Comparison of ENCODE assay signal across 10 cellular contexts in the genomic region with DNA sequence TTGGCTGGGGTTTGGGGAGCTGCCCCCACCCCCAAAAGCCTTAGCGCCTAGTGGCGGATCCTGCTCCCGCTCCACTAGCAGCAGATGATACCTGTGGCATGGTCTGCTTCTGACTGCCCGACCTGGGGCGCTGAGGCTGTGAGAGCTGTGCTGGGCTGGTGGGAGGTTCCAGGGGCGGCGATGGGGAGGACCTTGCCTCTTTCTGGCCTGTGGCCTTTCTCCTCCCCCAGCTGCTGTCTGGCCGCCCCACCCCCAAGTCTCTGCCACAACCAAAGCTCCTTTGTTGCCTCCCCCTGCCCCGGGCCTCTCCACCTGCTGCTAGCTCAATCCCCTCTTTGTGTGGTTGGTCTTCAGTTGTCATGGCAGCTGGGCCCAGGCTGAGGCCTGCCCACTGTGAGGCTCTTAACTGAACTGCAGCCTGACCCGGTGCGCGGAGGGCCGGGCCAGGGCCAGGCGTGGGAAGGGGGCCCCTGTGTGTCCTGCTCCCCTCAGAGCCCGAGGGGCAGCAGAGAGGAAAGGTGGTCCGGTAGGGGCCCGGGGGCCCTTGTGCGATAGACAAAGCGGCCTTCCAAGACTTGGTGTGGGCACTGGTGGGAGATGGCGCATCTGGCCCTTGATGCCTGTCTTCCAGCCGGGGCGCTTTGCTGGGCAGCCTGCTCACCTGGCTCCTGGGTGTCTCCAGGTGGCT. TPM values are rescaled to one million over a fixed set of nuclear protein-coding genes. Genes with fewer than 3 reads are reported as not detected.
DNase-seq lines count a peak whose midpoint lies in the region; ATAC-seq and TF ChIP-seq lines count a peak whose summit lies in the region.
"Had no signal": no experiment of that assay in that cellular context is flagged by ENCODE, and none has a peak within 500 bp of the region (broad histone marks: within the 10 kb centered on the region; RNA-seq: fewer than 3 reads in every experiment).

No MANE protein-coding gene starts in this region.

- 20 to 64% methylated on average over 22 of the region's 22 CpGs for WGBS in sigmoid colon, 2 donors

- H3K4me1 ChIP-seq in OCI-LY1 (ENCODE audit: insufficient read depth, low read length, severe bottlenecking), result peaks cover 50% of the 10 kb centered on the region
- H3K4me1 ChIP-seq in sigmoid colon, result peaks cover 0 to 58% (median 34%) of the 10 kb centered on the region in 4 donors

- H3K27ac ChIP-seq in OCI-LY1 (ENCODE audit: low read depth, low read length, poor library complexity, severe bottlenecking) (peak overlapping the region; percentile 70), sigmoid colon (peak overlapping the region; percentile 37 to 56 (median 50))

- H4K20me1 ChIP-seq in OCI-LY1 (ENCODE audit: insufficient read depth, low read length), result no peaks in the 10 kb centered on the region

- DNase-seq in LNCaP clone FGC (ENCODE audit: low read depth) (no peak), iPS DF 19.7 (ENCODE audit: low read depth, low spot score) (peak; percentile 95), sigmoid colon (peak; percentile 83), mesenteric fat pad (ENCODE audit: low spot score) (no peak)
- DNase-seq: central memory CD4-positive, alpha-beta T cell; stimulated activated naive CD8-positive, alpha-beta T cell treated with anti-CD3 and anti-CD28 coated beads, Interleukin-15, Interleukin-2, amounts not matched to agents 100 U/mL and 50 U/mL, for 24 hours had no signal

- no peak for ATAC-seq in GM18858 (IDR thresholded peaks at IDR 0.05; ENCODE audit: unreplicated experiment)
- ATAC-seq in HG02759 (IDR thresholded peaks at IDR 0.05; ENCODE audit: unreplicated experiment), result no peak
- no peak for ATAC-seq in HG02763 (IDR thresholded peaks at IDR 0.05; ENCODE audit: unreplicated experiment)
- ATAC-seq: stimulated activated naive CD8-positive, alpha-beta T cell treated with anti-CD3 and anti-CD28 coated beads, Interleukin-15, Interleukin-2, amounts not matched to agents 100 U/mL and 50 U/mL, for 24 hours had no signal

- H3K79me2 ChIP-seq in OCI-LY1 (ENCODE audit: insufficient read depth, low read length), result no peaks in the 10 kb centered on the region

- no peak overlapping the region for H2AFZ ChIP-seq in OCI-LY1 (ENCODE audit: low read length)

- H3K4me3 ChIP-seq in LNCaP clone FGC (ENCODE audit: low read depth, low read length) (peak overlapping the region; percentile 20), OCI-LY1 (ENCODE audit: low read depth, low read length, poor library complexity, severe bottlenecking) (no peak overlapping the region), sigmoid colon (no peak overlapping the region)

- TF ChIP-seq CTCF in LNCaP clone FGC (IDR thresholded peaks at IDR 0.05; ENCODE audit: control insufficient read depth, extremely low read depth, insufficient read depth) (no peak), OCI-LY1 (IDR thresholded peaks at IDR 0.05; ENCODE audit: low read length) (no peak), sigmoid colon (IDR thresholded peaks at IDR 0.05) (no peak)

- H3K36me3 ChIP-seq in OCI-LY1 (ENCODE audit: insufficient read depth, low read length) (no peaks in the 10 kb centered on the region), sigmoid colon (no peaks in the 10 kb centered on the region)

- H3K9me3 ChIP-seq in OCI-LY1 (ENCODE audit: low read length) (no peaks in the 10 kb centered on the region), sigmoid colon (no peaks in the 10 kb centered on the region)

- no peaks in the 10 kb centered on the region for H3K9me2 ChIP-seq in OCI-LY1 (ENCODE audit: low read depth, low read length)

- peak in 1 of 2 donors; percentile 67 for TF ChIP-seq POLR2A in sigmoid colon (IDR thresholded peaks at IDR 0.05)

- H3K27me3 ChIP-seq in OCI-LY1 (ENCODE audit: insufficient read depth, low read length), result no peaks in the 10 kb centered on the region
- no peaks in the 10 kb centered on the region for H3K27me3 ChIP-seq in sigmoid colon

- intact Hi-C loops in sigmoid colon (cut with DNase I), result no loop called here

- H3K4me2 ChIP-seq in OCI-LY1 (ENCODE audit: low read length), result no peak overlapping the region; the same call in 1 of the 2 replicates

- TF ChIP-seq EP300 in sigmoid colon (IDR thresholded peaks at IDR 0.05), result no peak

- no peak overlapping the region; the same call in 1 of the 2 replicates for H3K9ac ChIP-seq in OCI-LY1 (ENCODE audit: low read length)

- no peaks in the 10 kb centered on the region for H3F3A ChIP-seq in OCI-LY1 (ENCODE audit: insufficient read depth, low read length)

RNA-seq across cellular contexts. Expression of gene ZNF775, which starts 4.7 kb away (rescaled TPM):
- total RNA-seq in sigmoid colon (10 to 100 TPM in 1 of 4 donors, 1 to 10 TPM in 3; 6.1 to 10.7 (median 6.9) TPM), mesenteric fat pad (1.6 TPM)
- polyA plus RNA-seq in sigmoid colon, result 1 to 10 TPM; 3.0 to 6.1 (median 5.4) TPM

RNA-seq across cellular contexts. Expression of gene REPIN1, which starts 15.2 kb away (rescaled TPM):
- total RNA-seq in sigmoid colon (10 to 100 TPM; 56.3 to 63.7 (median 57.0) TPM), mesenteric fat pad (82.1 TPM)
- 100 to 1,000 TPM in 1 of 3 donors, 10 to 100 TPM in 2; 50.9 to 131 (median 52.3) TPM for polyA plus RNA-seq in sigmoid colon

RNA-seq across cellular contexts. Expression of gene RARRES2, which starts 42.4 kb away (rescaled TPM):
- total RNA-seq in sigmoid colon, result 100 to 1,000 TPM; 257 to 447 (median 388) TPM
- polyA plus RNA-seq in sigmoid colon, result 100 to 1,000 TPM in 2 of 3 donors, 10 to 100 TPM in 1; 28.9 to 289 (median 132) TPM
- 210 TPM for total RNA-seq in mesenteric fat pad

Comparison
In these comparisons a context has a peak if more than half of its experiments do, and no peak if none do; other contexts are left out.
1. DNase-seq: peak in iPS DF 19.7 (single experiment) and sigmoid colon (single experiment); none in LNCaP clone FGC (single experiment) and mesenteric fat pad (single experiment).